Comparison of ENCODE assay signal across 32 cellular contexts in genomic region chr20:60748086-60748485, GRCh38.
"Had no signal": no experiment of that assay in that cellular context is flagged by ENCODE, and none has a peak within 500 bp of the region (broad histone marks: within the 10 kb centered on the region; RNA-seq: fewer than 3 reads in every experiment).

No MANE protein-coding gene starts in this region.

- H3K36me3 Mint-ChIP-seq: activated naive CD4-positive, alpha-beta T cell treated with anti-CD3 and anti-CD28 coated beads, Interleukin-2, amount 10 ng/mL, durations not matched to agents 7 days and 5 days; activated naive CD4-positive, alpha-beta T cell treated with anti-CD3 and anti-CD28 coated beads, Interleukin-2, amount 50 U/mL, for 24 hours; activated naive CD4-positive, alpha-beta T cell treated with anti-CD3 and anti-CD28 coated beads, Interleukin-2, amount 50 U/mL, for 72 hours; activated naive CD8-positive, alpha-beta T cell; brain had no signal

- H3K27me3 Mint-ChIP-seq: activated naive CD4-positive, alpha-beta T cell treated with anti-CD3 and anti-CD28 coated beads, Interleukin-2, amount 10 ng/mL, durations not matched to agents 7 days and 5 days; activated naive CD8-positive, alpha-beta T cell treated with anti-CD3 and anti-CD28 coated beads, Interleukin-2, amount 50 U/mL, for 24 hours; activated T-cell treated with anti-CD3 and anti-CD28 coated beads, Interleukin-2, amount 50 U/mL, for 24 hours; activated T-helper 17 cell treated with anti-CD3 and anti-CD28 coated beads, Interleukin-2, amount 50 U/mL, for 72 hours; central memory CD8-positive, alpha-beta T cell had no signal

- DNase-seq: activated effector memory CD4-positive, alpha-beta T cell treated with anti-CD3 and anti-CD28 coated beads, Interleukin-2, amount 50 U/mL, for 16 hours; activated effector memory CD4-positive, alpha-beta T cell treated with Interleukin-2 at 50 U/mL for 16 hours; activated gamma-delta T cell; activated gamma-delta T cell treated with Interleukin-2 at 50 U/mL for 16 hours; activated naive CD4-positive, alpha-beta T cell; activated naive CD4-positive, alpha-beta T cell treated with anti-CD3 and anti-CD28 coated beads for 36 hours; activated naive CD4-positive, alpha-beta T cell treated with anti-CD3 and anti-CD28 coated beads, Interleukin-2, amount 10 ng/mL, durations not matched to agents 7 days and 5 days; activated naive CD4-positive, alpha-beta T cell treated with anti-CD3 and anti-CD28 coated beads, Interleukin-2, amount 50 U/mL, for 16 hours; activated naive CD4-positive, alpha-beta T cell treated with Interleukin-2 at 50 U/mL for 16 hours; activated naive CD8-positive, alpha-beta T cell treated with anti-CD3 and anti-CD28 coated beads, Interleukin-2, amount 50 U/mL, for 24 hours; activated T-cell treated with anti-CD3 and anti-CD28 coated beads, Interleukin-2, amount 50 U/mL, for 1 hour; activated T-cell treated with anti-CD3 and anti-CD28 coated beads, Interleukin-2, amount 50 U/mL, for 24 hours; activated T-cell treated with anti-CD3 and anti-CD28 coated beads, Interleukin-2, amount 50 U/mL, for 4 hours; activated T-cell treated with anti-CD3 and anti-CD28 coated beads, Interleukin-2, amount 50 U/mL, for 48 hours; activated T-cell treated with anti-CD3 and anti-CD28 coated beads, Interleukin-2, amount 50 U/mL, for 72 hours; adrenal gland; amniotic stem cell; amygdala; anterior cingulate cortex; aorta; body of pancreas; brain microvascular endothelial cell; central memory CD4-positive, alpha-beta T cell; cerebellar nuclear complex had no signal

- H3K4me1 Mint-ChIP-seq: activated naive CD4-positive, alpha-beta T cell treated with anti-CD3 and anti-CD28 coated beads, Interleukin-2, amount 10 ng/mL, durations not matched to agents 7 days and 5 days; activated naive CD4-positive, alpha-beta T cell treated with anti-CD3 and anti-CD28 coated beads, Interleukin-2, amount 50 U/mL, for 24 hours; activated naive CD8-positive, alpha-beta T cell treated with anti-CD3 and anti-CD28 coated beads, Interleukin-2, amount 50 U/mL, for 24 hours; activated T-helper 17 cell treated with anti-CD3 and anti-CD28 coated beads, Interleukin-2, amount 50 U/mL, for 72 hours; brain; central memory CD8-positive, alpha-beta T cell had no signal

- H3K4me3 Mint-ChIP-seq: activated naive CD4-positive, alpha-beta T cell treated with anti-CD3 and anti-CD28 coated beads for 36 hours; activated naive CD4-positive, alpha-beta T cell treated with anti-CD3 and anti-CD28 coated beads, Interleukin-2, amount 10 ng/mL, durations not matched to agents 7 days and 5 days; activated naive CD4-positive, alpha-beta T cell treated with anti-CD3 and anti-CD28 coated beads, Interleukin-2, amount 50 U/mL, for 24 hours; activated naive CD8-positive, alpha-beta T cell; activated naive CD8-positive, alpha-beta T cell treated with anti-CD3 and anti-CD28 coated beads, Interleukin-2, amount 50 U/mL, for 24 hours; activated T-cell treated with anti-CD3 and anti-CD28 coated beads, Interleukin-2, amount 50 U/mL, for 24 hours; activated T-cell treated with anti-CD3 and anti-CD28 coated beads, Interleukin-2, amount 50 U/mL, for 4 hours; activated T-cell treated with anti-CD3 and anti-CD28 coated beads, Interleukin-2, amount 50 U/mL, for 72 hours; activated T-helper 1 cell treated with anti-CD3 and anti-CD28 coated beads, Interleukin-12 subunit alpha, Interleukin-12 subunit beta, Interleukin-2, Interleukin-4 antibody, amounts not matched to agents 30 ng/mL and 10 ng/mL and 1 ng/mL, durations not matched to agents 14 hours and 24 hours and 36 hours; activated T-helper 17 cell treated with anti-CD3 and anti-CD28 coated beads, Interleukin-2, amount 50 U/mL, for 72 hours; brain; central memory CD8-positive, alpha-beta T cell had no signal

- ATAC-seq: activated naive CD4-positive, alpha-beta T cell treated with anti-CD3 and anti-CD28 coated beads, Interleukin-2, amount 50 U/mL, for 72 hours; activated naive CD8-positive, alpha-beta T cell treated with anti-CD3 and anti-CD28 coated beads, Interleukin-2, amount 50 U/mL, for 24 hours; activated T-cell treated with anti-CD3 and anti-CD28 coated beads, Interleukin-2, amount 50 U/mL, for 4 hours; activated T-cell treated with anti-CD3 and anti-CD28 coated beads, Interleukin-2, amount 50 U/mL, for 72 hours; activated T-helper 17 cell treated with anti-CD3 and anti-CD28 coated beads, Interleukin-2, amount 50 U/mL, for 72 hours; body of pancreas had no signal

- H3K9me3 Mint-ChIP-seq: activated naive CD4-positive, alpha-beta T cell treated with anti-CD3 and anti-CD28 coated beads, Interleukin-2, amount 50 U/mL, for 24 hours; activated T-cell treated with anti-CD3 and anti-CD28 coated beads, Interleukin-2, amount 50 U/mL, for 24 hours; activated T-cell treated with anti-CD3 and anti-CD28 coated beads, Interleukin-2, amount 50 U/mL, for 4 hours; activated T-cell treated with anti-CD3 and anti-CD28 coated beads, Interleukin-2, amount 50 U/mL, for 72 hours; activated T-helper 1 cell treated with anti-CD3 and anti-CD28 coated beads, Interleukin-12 subunit alpha, Interleukin-12 subunit beta, Interleukin-2, Interleukin-4 antibody, amounts not matched to agents 30 ng/mL and 10 ng/mL and 1 ng/mL, durations not matched to agents 14 hours and 24 hours and 36 hours; activated T-helper 17 cell treated with anti-CD3 and anti-CD28 coated beads, Interleukin-2, amount 50 U/mL, for 72 hours; activated T-helper 2 cell treated with anti-CD3 and anti-CD28 coated beads, Interferon-gamma antibody, Interleukin-2, Interleukin-4, amounts not matched to agents 10 μg/mL and 5 μg/mL and 100 μg/mL, durations not matched to agents 14 hours and 24 hours and 36 hours; central memory CD8-positive, alpha-beta T cell had no signal

- H3K27ac Mint-ChIP-seq: activated naive CD4-positive, alpha-beta T cell treated with anti-CD3 and anti-CD28 coated beads for 36 hours; activated naive CD4-positive, alpha-beta T cell treated with anti-CD3 and anti-CD28 coated beads, Interleukin-2, amount 10 ng/mL, durations not matched to agents 7 days and 5 days; activated naive CD4-positive, alpha-beta T cell treated with anti-CD3 and anti-CD28 coated beads, Interleukin-2, amount 50 U/mL, for 24 hours; activated naive CD4-positive, alpha-beta T cell treated with anti-CD3 and anti-CD28 coated beads, Interleukin-2, amount 50 U/mL, for 72 hours; activated naive CD8-positive, alpha-beta T cell; activated naive CD8-positive, alpha-beta T cell treated with anti-CD3 and anti-CD28 coated beads, Interleukin-2, amount 50 U/mL, for 24 hours; activated T-cell treated with anti-CD3 and anti-CD28 coated beads, Interleukin-2, amount 50 U/mL, for 24 hours; activated T-cell treated with anti-CD3 and anti-CD28 coated beads, Interleukin-2, amount 50 U/mL, for 72 hours; activated T-helper 1 cell treated with anti-CD3 and anti-CD28 coated beads, Interleukin-12 subunit alpha, Interleukin-12 subunit beta, Interleukin-2, Interleukin-4 antibody, amounts not matched to agents 30 ng/mL and 10 ng/mL and 1 ng/mL, durations not matched to agents 14 hours and 24 hours and 36 hours; activated T-helper 17 cell treated with anti-CD3 and anti-CD28 coated beads, Interleukin-2, amount 50 U/mL, for 72 hours; activated T-helper 2 cell treated with anti-CD3 and anti-CD28 coated beads, Interferon-gamma antibody, Interleukin-2, Interleukin-4, amounts not matched to agents 10 μg/mL and 5 μg/mL and 100 μg/mL, durations not matched to agents 14 hours and 24 hours and 36 hours; brain had no signal
